ENCODE assay signal across 30 cellular contexts in the genomic region with DNA sequence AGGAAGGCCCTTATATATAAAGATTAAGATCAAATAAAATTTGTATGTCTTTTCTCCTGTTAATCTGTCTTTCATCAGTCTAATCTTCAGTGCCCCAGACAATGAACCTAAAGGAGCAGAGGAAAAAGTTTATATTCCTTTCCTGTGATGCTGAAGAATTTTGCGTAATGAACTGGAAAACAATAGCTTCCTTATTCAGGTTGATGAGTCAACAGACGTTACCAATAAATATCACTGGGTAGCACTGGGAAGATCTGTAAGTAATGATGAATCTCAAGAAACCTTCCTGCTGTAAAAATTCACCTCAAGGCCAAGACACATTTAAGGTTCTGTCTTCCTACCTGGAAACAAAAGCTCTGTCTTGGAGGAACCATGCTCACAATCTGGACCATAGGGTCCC. TPM values are rescaled to one million over a fixed set of nuclear protein-coding genes. Genes with fewer than 3 reads are reported as not detected.
DNase-seq lines count a peak whose midpoint lies in the region; ATAC-seq, FAIRE-seq and TF ChIP-seq lines count a peak whose summit lies in the region.
"Had no signal": no experiment of that assay in that cellular context is flagged by ENCODE, and none has a peak within 500 bp of the region (broad histone marks: within the 10 kb centered on the region; RNA-seq: fewer than 3 reads in every experiment).

No MANE protein-coding gene starts in this region.

- no peak overlapping the region for H3K14ac ChIP-seq in mesenchymal stem cell (ENCODE audit: low read length in 2 of 2)

- no CpG with 5 or more reads among the region's 2 CpGs for WGBS in mesenchymal stem cell

- H3K27ac ChIP-seq in mesenchymal stem cell (ENCODE audit: low read length, poor library complexity, severe bottlenecking) (no peak overlapping the region), kidney (ENCODE audit: low read depth in 2 of 2, low read length in 2 of 2) (no peak overlapping the region)
- H3K27ac ChIP-seq: body of pancreas, gastroesophageal sphincter, pancreas, suprapubic skin, VCaP had no signal

- H2AFZ ChIP-seq in mesenchymal stem cell (ENCODE audit: low read depth, low read length), result no peak overlapping the region
- H2AFZ ChIP-seq: GM23338 had no signal

- DNase-seq in Caki2 (ENCODE audit: low read depth) (peak; percentile 63), LoVo (ENCODE audit: low spot score) (peak; percentile 72), dermis blood vessel endothelial cell (peak; percentile 60), mesenchymal stem cell (peak; percentile 10), kidney (no peak), HUDEP-2 (lab: John Stamatoyannopoulos, UW; ENCODE audit: unreplicated experiment in 76 of 76) (no peak)
- no peak for DNase-seq in activated CD4-positive, CD25-positive, alpha-beta regulatory T cell (lab: John Stamatoyannopoulos, UW)
- DNase-seq: activated CD4-positive, alpha-beta T cell treated with anti-CD3 and anti-CD28 coated beads, Interleukin-2, amount 50 U/mL, for 1 hour; activated CD8-positive, alpha-beta memory T cell treated with anti-CD3 and anti-CD28 coated beads, Interleukin-2, amount 50 U/mL, for 48 hours; activated naive CD8-positive, alpha-beta T cell treated with anti-CD3 and anti-CD28 coated beads, Interleukin-2, amount 10 ng/mL, durations not matched to agents 7 days and 5 days; body of pancreas; CD4-positive, CD25-positive, alpha-beta regulatory T cell; DMS53; left cardiac atrium; NCI-H1436 treated with DMSO at 0.1 percent for 48 hours; NCI-H526; pancreas; Right ventricle myocardium superior; T-helper 2 cell had no signal

- no peak for FAIRE-seq in kidney (lab: Jason Lieb, UNC)
- FAIRE-seq: colon, GM12878, HTR-8/SVneo, pancreas had no signal

- no peak overlapping the region for H3K18ac ChIP-seq in mesenchymal stem cell (ENCODE audit: low read depth in 1 of 2, low read length in 2 of 2)

- H4K91ac ChIP-seq in mesenchymal stem cell (ENCODE audit: low read length), result no peak overlapping the region

- no peak overlapping the region for H4K8ac ChIP-seq in mesenchymal stem cell (ENCODE audit: low read length)

- H2BK120ac ChIP-seq in mesenchymal stem cell (ENCODE audit: low read depth, low read length), result no peak overlapping the region

- ATAC-seq in GM21360 (IDR thresholded peaks at IDR 0.05; ENCODE audit: unreplicated experiment), result no peak
- ATAC-seq: body of pancreas; gastroesophageal sphincter; GM23338; left cardiac atrium; natural killer cell treated with Interleukin-12 subunit alpha and Interleukin-12 subunit beta and Interleukin-15 and Interleukin-18, amount 100 ng/mL, for 72 hours; pancreas; sciatic nerve; stimulated activated effector memory CD8-positive, alpha-beta T cell treated with anti-CD3 and anti-CD28 coated beads, Interleukin-12 subunit alpha, Interleukin-12 subunit beta, amount 100 ng/mL, for 72 hours had no signal

- no peaks in the 10 kb centered on the region for H3K9me3 ChIP-seq in mesenchymal stem cell (ENCODE audit: control insufficient read depth, low read length)
- H3K9me3 ChIP-seq in kidney (ENCODE audit: control insufficient read depth in 1 of 2, low read length in 2 of 2), result no peaks in the 10 kb centered on the region
- H3K9me3 ChIP-seq: body of pancreas, gastroesophageal sphincter, pancreas, suprapubic skin had no signal

- TF ChIP-seq CTCF in kidney (IDR thresholded peaks at IDR 0.05; ENCODE audit: borderline replicate concordance, extremely low read depth, insufficient read depth), result no peak

- no peak overlapping the region for H3K23ac ChIP-seq in mesenchymal stem cell (ENCODE audit: low read length in 2 of 2)

- peak overlapping the region in 1 of 2 experiments; percentile 54 for H2BK12ac ChIP-seq in mesenchymal stem cell (ENCODE audit: low read length in 2 of 2)

- no peak overlapping the region for H2BK5ac ChIP-seq in mesenchymal stem cell (ENCODE audit: low read depth, low read length, poor library complexity, severe bottlenecking)

- H3K4me3 ChIP-seq in mesenchymal stem cell (ENCODE audit: insufficient read depth in 1 of 2, low read depth in 1 of 2, low read length in 2 of 2) (no peak overlapping the region), kidney (ENCODE audit: low read length in 2 of 2) (no peak overlapping the region)
- H3K4me3 ChIP-seq: body of pancreas, gastroesophageal sphincter, GM12878, GM23338, pancreas, suprapubic skin had no signal

- no peaks in the 10 kb centered on the region for H3K79me1 ChIP-seq in mesenchymal stem cell (replicated peaks; ENCODE audit: low read length, poor library complexity, severe bottlenecking)

- no peaks in the 10 kb centered on the region for H3K27me3 ChIP-seq in mesenchymal stem cell (ENCODE audit: control insufficient read depth in 1 of 2, insufficient read depth in 1 of 2, low read length in 2 of 2)
- H3K27me3 ChIP-seq: body of pancreas, gastroesophageal sphincter, pancreas, suprapubic skin had no signal

- H3K9ac ChIP-seq in mesenchymal stem cell (ENCODE audit: low read length) (no peak overlapping the region), kidney (ENCODE audit: low read length in 2 of 2) (no peak overlapping the region)

- no peak overlapping the region for H2AK5ac ChIP-seq in mesenchymal stem cell (ENCODE audit: low read length, severe bottlenecking)

- H3K36me3 ChIP-seq in mesenchymal stem cell (ENCODE audit: control insufficient read depth in 1 of 2, insufficient read depth in 2 of 2, low read depth in 1 of 2, low read length in 2 of 2) (no peaks in the 10 kb centered on the region), kidney (ENCODE audit: control insufficient read depth in 1 of 2, insufficient read depth in 2 of 2, low read length in 2 of 2) (no peaks in the 10 kb centered on the region)
- H3K36me3 ChIP-seq: gastroesophageal sphincter, pancreas, suprapubic skin had no signal

- no peak overlapping the region for H3K4me2 ChIP-seq in mesenchymal stem cell (ENCODE audit: low read length, poor library complexity, severe bottlenecking)
- H3K4me2 ChIP-seq: GM23338 had no signal

- H3K4me1 ChIP-seq in mesenchymal stem cell (ENCODE audit: control insufficient read depth, insufficient read depth, low read depth, low read length) (peaks cover 1% of the 10 kb centered on the region), kidney (ENCODE audit: control insufficient read depth in 1 of 2, insufficient read depth in 1 of 2, low read depth in 1 of 2, low read length in 2 of 2) (peaks cover 0 to 6% of the 10 kb centered on the region in 2 donors)

- no peak overlapping the region for H2BK15ac ChIP-seq in mesenchymal stem cell (ENCODE audit: low read depth, poor library complexity, severe bottlenecking)

- in situ Hi-C loops in Caki2 (cut with HindIII; ENCODE audit: low pct_unique_long_range_greater_than_20kb, low sequenced_read_pairs), result no loop called here

- intact Hi-C loops in kidney (cut with DNase I), result loop anchor here (10.0 kb wide), 1 partner anchor 135 kb away; no protein-coding TSS in a partner anchor

- H3K4ac ChIP-seq in mesenchymal stem cell (ENCODE audit: low read depth in 1 of 2, low read length in 2 of 2), result no peak overlapping the region

RNA-seq across cellular contexts. Expression of a gene that starts 25.5 kb away (rescaled TPM):
- total RNA-seq in Caki2 (2014; rRNA removed; shearing (Covaris generic); ENCODE audit: low replicate concordance), result 8.3 and 15.2 TPM in 2 replicates
- 17.1 and 18.4 TPM in 2 replicates for total RNA-seq in dermis blood vessel endothelial cell
- polyA plus RNA-seq in mesenchymal stem cell (2013, experiment 1 of 2), result 6.7 TPM
- 7.0 TPM for polyA plus RNA-seq in mesenchymal stem cell (2013, experiment 2 of 2)
- 15.3 TPM for total RNA-seq in kidney
- polyA plus RNA-seq in kidney (ENCODE audit: insufficient read depth, low read depth, low replicate concordance), result 11.7 TPM

RNA-seq across cellular contexts. Expression of a gene that starts 34.9 kb away (rescaled TPM):
- total RNA-seq in Caki2 (2014; rRNA removed; shearing (Covaris generic); ENCODE audit: low replicate concordance), result 19.7 and 22.8 TPM in 2 replicates
- total RNA-seq in dermis blood vessel endothelial cell (4.3 and 7.7 TPM in 2 replicates), kidney (7.8 TPM)
- polyA plus RNA-seq in mesenchymal stem cell (2013, experiment 1 of 2), result 20.8 TPM
- polyA plus RNA-seq in mesenchymal stem cell (2013, experiment 2 of 2), result 20.9 TPM
- polyA plus RNA-seq in kidney (ENCODE audit: insufficient read depth, low read depth, low replicate concordance), result 17.3 TPM

Comparison
In these comparisons a context has a peak if more than half of its experiments do, and no peak if none do; other contexts are left out.
1. DNase-seq: peak in Caki2 (single experiment), LoVo (single experiment), dermis blood vessel endothelial cell (single experiment) and mesenchymal stem cell (single experiment); none in activated CD4-positive, CD25-positive, alpha-beta regulatory T cell (0 of 4), kidney (single experiment) and HUDEP-2 (0 of 76).